In genomic region chr1:152047607-152047953, GRCh38 we compare ENCODE assay signal across 9 cellular contexts. TPM values are rescaled to one million over a fixed set of nuclear protein-coding genes. Genes with fewer than 3 reads are reported as not detected.
DNase-seq lines count a peak whose midpoint lies in the region; ATAC-seq and TF ChIP-seq lines count a peak whose summit lies in the region.
"Had no signal": no experiment of that assay in that cellular context is flagged by ENCODE, and none has a peak within 500 bp of the region (broad histone marks: within the 10 kb centered on the region; RNA-seq: fewer than 3 reads in every experiment).

No MANE protein-coding gene starts in this region.

- peaks cover 16% of the 10 kb centered on the region for H3K4me1 ChIP-seq in hepatocyte (ENCODE audit: insufficient read depth)

- H3K27ac ChIP-seq in hepatocyte, result peak overlapping the region; percentile 97

- peak overlapping the region; percentile 78 for H3K4me3 Mint-ChIP-seq in stimulated activated memory B cell treated with anti-CD40 and anti-IgM and Interleukin-4, amounts not matched to agents 10 μg/mL and 1 μg/mL and 100 μg/mL, for 72 hours

- 14% methylated on average over 5 of the region's 5 CpGs for WGBS in hepatocyte (ENCODE audit: low lambda C conversion rate, missing lambda C conversion rate)

- H3K9me3 Mint-ChIP-seq in activated naive CD4-positive, alpha-beta T cell treated with anti-CD3 and anti-CD28 coated beads, Interleukin-2, amount 50 U/mL, for 72 hours, result no peaks in the 10 kb centered on the region
- no peaks in the 10 kb centered on the region for H3K9me3 Mint-ChIP-seq in stimulated activated memory B cell treated with anti-CD40 and anti-IgM and Interleukin-4, amounts not matched to agents 10 μg/mL and 1 μg/mL and 100 μg/mL, for 72 hours

- H3K4me1 Mint-ChIP-seq in stimulated activated memory B cell treated with anti-CD40 and anti-IgM and Interleukin-4, amounts not matched to agents 10 μg/mL and 1 μg/mL and 100 μg/mL, for 72 hours, result peaks cover 16% of the 10 kb centered on the region

- peak; percentile 2 for ATAC-seq in HG03045 (IDR thresholded peaks at IDR 0.05; ENCODE audit: unreplicated experiment)
- ATAC-seq in activated naive CD4-positive, alpha-beta T cell treated with anti-CD3 and anti-CD28 coated beads, Interleukin-2, amount 50 U/mL, for 72 hours, result peak; percentile 5 to 19
- ATAC-seq in stimulated activated memory B cell treated with anti-CD40 and anti-IgM and Interleukin-4, amounts not matched to agents 10 μg/mL and 1 μg/mL and 100 μg/mL, for 72 hours, result no peak

- H3K79me2 ChIP-seq in hepatocyte, result no peaks in the 10 kb centered on the region

- H3K36me3 Mint-ChIP-seq in activated naive CD4-positive, alpha-beta T cell treated with anti-CD3 and anti-CD28 coated beads, Interleukin-2, amount 50 U/mL, for 72 hours, result no peaks in the 10 kb centered on the region
- no peaks in the 10 kb centered on the region for H3K36me3 Mint-ChIP-seq in stimulated activated memory B cell treated with anti-CD40 and anti-IgM and Interleukin-4, amounts not matched to agents 10 μg/mL and 1 μg/mL and 100 μg/mL, for 72 hours

- TF ChIP-seq CTCF in hepatocyte (IDR thresholded peaks at IDR 0.05; ENCODE audit: poor library complexity), result no peak

- no peak overlapping the region for H3K4me3 ChIP-seq in hepatocyte

- H3K9me2 ChIP-seq in hepatocyte (replicated peaks; ENCODE audit: insufficient read depth), result no peaks in the 10 kb centered on the region

- peak overlapping the region; percentile 97 to 98 for H3K27ac Mint-ChIP-seq in activated naive CD4-positive, alpha-beta T cell treated with anti-CD3 and anti-CD28 coated beads, Interleukin-2, amount 50 U/mL, for 72 hours
- peak overlapping the region; percentile 94 for H3K27ac Mint-ChIP-seq in stimulated activated memory B cell treated with anti-CD40 and anti-IgM and Interleukin-4, amounts not matched to agents 10 μg/mL and 1 μg/mL and 100 μg/mL, for 72 hours

- H3K4me2 ChIP-seq in hepatocyte, result peak overlapping the region; percentile 64

- no peaks in the 10 kb centered on the region for H3K27me3 ChIP-seq in hepatocyte

- peak; percentile 66 for DNase-seq in AG08395 (ENCODE audit: low spot score)
- DNase-seq in activated naive CD4-positive, alpha-beta T cell treated with anti-CD3 and anti-CD28 coated beads, Interleukin-2, amount 50 U/mL, for 72 hours (ENCODE audit: low spot score in 2 of 2), result peak in 1 of 2 donors; percentile 60
- no peak for DNase-seq in hepatocyte (ENCODE audit: low spot score)
- DNase-seq in NCI-H1048 (lab: John Stamatoyannopoulos, UW), result no peak
- no peak for DNase-seq in cerebellar nuclear complex (lab: John Stamatoyannopoulos, UW)
- DNase-seq in NCI-H1694 (lab: John Stamatoyannopoulos, UW), result no peak

- H4K20me1 ChIP-seq in hepatocyte (ENCODE audit: insufficient read depth, poor library complexity, severe bottlenecking), result no peaks in the 10 kb centered on the region

- peak overlapping the region; percentile 18 for H2AFZ ChIP-seq in hepatocyte

- H3K27me3 Mint-ChIP-seq in stimulated activated memory B cell treated with anti-CD40 and anti-IgM and Interleukin-4, amounts not matched to agents 10 μg/mL and 1 μg/mL and 100 μg/mL, for 72 hours, result no peaks in the 10 kb centered on the region

- H3K9me3 ChIP-seq in hepatocyte (ENCODE audit: low read depth), result no peaks in the 10 kb centered on the region

- no peaks in the 10 kb centered on the region for H3K36me3 ChIP-seq in hepatocyte (replicated peaks; ENCODE audit: insufficient read depth, low read depth)

RNA-seq across cellular contexts. Expression of gene S100A11, which starts 10.8 kb away (rescaled TPM):
- total RNA-seq in activated naive CD4-positive, alpha-beta T cell treated with anti-CD3 and anti-CD28 coated beads, Interleukin-2, amount 50 U/mL, for 72 hours, result 100 to 1,000 TPM; 197 to 272 TPM
- 258 and 295 TPM in 2 replicates for total RNA-seq in hepatocyte
- 1,491 and 1,531 TPM in 2 replicates for polyA plus RNA-seq in hepatocyte

RNA-seq across cellular contexts. Expression of gene TCHHL1, which starts 41.3 kb away (rescaled TPM):
- not detected for total RNA-seq in activated naive CD4-positive, alpha-beta T cell treated with anti-CD3 and anti-CD28 coated beads, Interleukin-2, amount 50 U/mL, for 72 hours
- total RNA-seq in hepatocyte, result not detected in 2 replicates
- not detected in 2 replicates for polyA plus RNA-seq in hepatocyte
- total RNA-seq: lung microvascular endothelial cell had no signal

RNA-seq across cellular contexts. Expression of gene S100A10, which starts 53.9 kb away (rescaled TPM):
- total RNA-seq in activated naive CD4-positive, alpha-beta T cell treated with anti-CD3 and anti-CD28 coated beads, Interleukin-2, amount 50 U/mL, for 72 hours, result 100 to 1,000 TPM in 1 of 2 donors, 10 to 100 TPM in 1; 49.2 to 290 TPM
- 408 and 485 TPM in 2 replicates for total RNA-seq in hepatocyte
- 3,367 and 3,493 TPM in 2 replicates for polyA plus RNA-seq in hepatocyte
